In genomic region chr6:79038061-79038460, GRCh38 we compare ENCODE assay signal across 30 cellular contexts.
"Had no signal": no experiment of that assay in that cellular context is flagged by ENCODE, and none has a peak within 500 bp of the region (broad histone marks: within the 10 kb centered on the region; RNA-seq: fewer than 3 reads in every experiment).

No MANE protein-coding gene starts in this region.

- H3K9me3 ChIP-seq: esophagus squamous epithelium, heart right ventricle, prostate gland, right atrium auricular region, stomach, testis, tibial nerve, upper lobe of left lung had no signal

- H3K4me1 ChIP-seq: prostate gland, right atrium auricular region, testis, upper lobe of left lung had no signal

- H3K27me3 ChIP-seq: esophagus squamous epithelium, heart right ventricle, right atrium auricular region, stomach, testis, tibial nerve, upper lobe of left lung had no signal

- FAIRE-seq: endometrium, urothelium cell line had no signal

- H3K4me2 ChIP-seq: smooth muscle cell had no signal

- H3K27ac ChIP-seq: esophagus squamous epithelium, heart right ventricle, prostate gland, right atrium auricular region, stomach, testis, tibial nerve, upper lobe of left lung had no signal

- DNase-seq: cortex of kidney; effector memory CD8-positive, alpha-beta T cell; erythroblast; esophagus squamous epithelium; foreskin melanocyte; glutamatergic neuron; heart right ventricle; hippocampal formation; islet precursor cell; mesenchymal stem cell; midbrain; naive thymus-derived CD4-positive, alpha-beta T cell; nucleus accumbens; stimulated activated CD4-positive, alpha-beta T cell treated with anti-CD3 and anti-CD28 coated beads, Interleukin-12 subunit alpha, Interleukin-12 subunit beta, amount 100 ng/mL, for 4 hours; stimulated activated CD4-positive, alpha-beta T cell treated with anti-CD3 and anti-CD28 coated beads, Interleukin-2, amount 100 ng/mL, for 24 hours; stimulated activated CD4-positive, alpha-beta T cell treated with anti-CD3 and anti-CD28 coated beads, Interleukin-4, amount 100 ng/mL, for 24 hours; stimulated activated naive CD4-positive, alpha-beta T cell treated with Interleukin-2 at 50 U/mL for 16 hours; stomach; testis; upper lobe of left lung had no signal

- ATAC-seq: effector memory CD8-positive, alpha-beta T cell; heart right ventricle; left lobe of liver; naive thymus-derived CD4-positive, alpha-beta T cell; sciatic nerve; stimulated activated effector memory CD8-positive, alpha-beta T cell treated with anti-CD3 and anti-CD28 coated beads, Interleukin-12 subunit alpha, Interleukin-12 subunit beta, amount 100 ng/mL, for 72 hours had no signal

- H3K4me3 ChIP-seq: esophagus squamous epithelium, heart right ventricle, lung, prostate gland, right atrium auricular region, smooth muscle cell, stomach, testis, tibial nerve, upper lobe of left lung had no signal

- H3K36me3 ChIP-seq: prostate gland had no signal
